Comparison of ENCODE assay signal across 12 cellular contexts in the genomic region with DNA sequence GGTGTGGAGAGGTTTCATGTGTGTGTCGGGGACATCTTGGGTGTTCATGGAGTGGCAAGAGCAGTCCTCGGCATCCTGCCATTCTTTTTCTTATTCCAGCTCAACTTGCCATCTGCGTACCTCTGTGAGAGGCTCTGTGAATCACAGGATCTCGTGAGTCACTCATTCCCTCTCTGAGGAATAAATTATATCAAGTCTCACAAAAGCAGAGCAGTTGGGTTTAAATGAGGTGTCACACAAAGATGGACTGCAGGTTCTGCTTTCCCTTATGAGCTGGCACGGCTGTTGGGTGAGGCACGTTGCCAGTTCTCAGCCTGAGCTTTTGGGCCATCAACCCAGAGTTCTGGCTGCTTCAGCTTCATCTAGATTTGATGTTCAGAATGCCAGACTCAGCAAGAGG. TPM values are rescaled to one million over a fixed set of nuclear protein-coding genes. Genes with fewer than 3 reads are reported as not detected.
DNase-seq lines count a peak whose midpoint lies in the region; ATAC-seq, FAIRE-seq and TF ChIP-seq lines count a peak whose summit lies in the region.
"Had no signal": no experiment of that assay in that cellular context is flagged by ENCODE, and none has a peak within 500 bp of the region (broad histone marks: within the 10 kb centered on the region; RNA-seq: fewer than 3 reads in every experiment).

No MANE protein-coding gene starts in this region.

- FAIRE-seq in endothelial cell of umbilical vein (lab: Jason Lieb, UNC), result peak; percentile 96

- H3K27me3 ChIP-seq in PC-3 (ENCODE audit: low read length) (no peaks in the 10 kb centered on the region), endothelial cell of umbilical vein (ENCODE audit: control insufficient read depth in 2 of 2, insufficient read depth in 2 of 2, low read length in 2 of 2) (no peaks in the 10 kb centered on the region)
- H3K27me3 ChIP-seq: heart left ventricle had no signal

- no peaks in the 10 kb centered on the region for H3K9me2 ChIP-seq in PC-3 (replicated peaks; ENCODE audit: low read length)

- no peaks in the 10 kb centered on the region for H3K9me3 ChIP-seq in PC-3 (ENCODE audit: low read length)
- no peaks in the 10 kb centered on the region for H3K9me3 ChIP-seq in endothelial cell of umbilical vein (replicated peaks; ENCODE audit: control insufficient read depth, insufficient read depth, low read length)
- H3K9me3 ChIP-seq: heart left ventricle had no signal

- DNase-seq in EL (peak; percentile 85), PC-3 (peak; percentile 84), endothelial cell of umbilical vein (ENCODE audit: low read depth, low spot score) (peak; percentile 92), posterior cingulate gyrus (peak in 8 of 10 donors; percentile 40 to 95 (median 80)), coronary artery (ENCODE audit: low spot score) (no peak), foreskin melanocyte (no peak), NCI-H1105 (lab: John Stamatoyannopoulos, UW) (no peak), SHP77 (lab: John Stamatoyannopoulos, UW) (no peak)
- DNase-seq: activated CD4-positive, alpha-beta memory T cell treated with anti-CD3 and anti-CD28 coated beads for 36 hours; heart left ventricle; NCI-H1417 treated with DMSO at 0.1 percent for 48 hours had no signal

- intact Hi-C loops in PC-3 (cut with micrococcal nuclease), result no loop called here
- intact Hi-C loops in endothelial cell of umbilical vein (cut with micrococcal nuclease), result no loop called here
- intact Hi-C loops in posterior cingulate gyrus (cut with DNase I), result no loop called here

- H3K36me3 ChIP-seq in PC-3 (ENCODE audit: low read depth, low read length), result no peaks in the 10 kb centered on the region
- no peaks in the 10 kb centered on the region for H3K36me3 ChIP-seq in endothelial cell of umbilical vein (ENCODE audit: control insufficient read depth in 2 of 2, extremely low read depth in 1 of 2, insufficient read depth in 2 of 2, low read length in 2 of 2)
- H3K36me3 ChIP-seq: heart left ventricle had no signal

- CTCF ChIA-PET in PC-3 (lab: Charles Lee), result no interaction called here
- CTCF ChIA-PET in endothelial cell of umbilical vein (lab: Charles Lee), result interaction anchor here (0.6 to 2.6 kb wide), 10 partner anchors 11 to 335 kb away, joined by 3 to 8 read pairs (median 4); a partner anchor contains a TSS

- H3K9me1 ChIP-seq in endothelial cell of umbilical vein (replicated peaks; ENCODE audit: control insufficient read depth, extremely low read depth, insufficient read depth, low read length), result no peaks in the 10 kb centered on the region

- H4K20me1 ChIP-seq in PC-3 (ENCODE audit: low read length) (no peaks in the 10 kb centered on the region), endothelial cell of umbilical vein (replicated peaks; ENCODE audit: control insufficient read depth, extremely low read depth, insufficient read depth, low read length) (no peaks in the 10 kb centered on the region)

- H3K4me2 ChIP-seq in PC-3 (ENCODE audit: low read length) (peak overlapping the region; percentile 64), endothelial cell of umbilical vein (ENCODE audit: insufficient read depth, low read length) (no peak overlapping the region)

- H3K9ac ChIP-seq in PC-3 (ENCODE audit: low read length), result peak overlapping the region; percentile 35; the same call in 1 of the 2 replicates
- no peak overlapping the region for H3K9ac ChIP-seq in endothelial cell of umbilical vein (replicated peaks; ENCODE audit: extremely low read depth, insufficient read depth, low read length)

- peak overlapping the region; percentile 82 for H3K27ac ChIP-seq in PC-3 (ENCODE audit: low read length)
- peak overlapping the region; percentile 52 for H3K27ac ChIP-seq in endothelial cell of umbilical vein (ENCODE audit: insufficient read depth, low read depth, low read length)
- H3K27ac ChIP-seq in coronary artery, result no peak overlapping the region
- H3K27ac ChIP-seq: heart left ventricle had no signal

- H2AFZ ChIP-seq in PC-3 (ENCODE audit: low read length) (peak overlapping the region; percentile 55; the same call in 1 of the 2 replicates), endothelial cell of umbilical vein (ENCODE audit: low read depth, low read length) (peak overlapping the region; percentile 65)

- POLR2A ChIA-PET in PC-3 (lab: Charles Lee; ENCODE audit: unreplicated experiment), result interaction anchor here (0.5 kb wide), 1 partner anchor 14 kb away, joined by 4 read pairs; no protein-coding TSS in a partner anchor
- POLR2A ChIA-PET in endothelial cell of umbilical vein (lab: Charles Lee), result no interaction called here

- H3K4me3 ChIP-seq in PC-3 (ENCODE audit: low read length), result no peak overlapping the region
- H3K4me3 ChIP-seq in endothelial cell of umbilical vein (replicated peaks in 1 of 3; ENCODE audit: insufficient read depth in 1 of 3, low read depth in 1 of 3, low read length in 3 of 3), result no peak overlapping the region
- no peak overlapping the region for H3K4me3 ChIP-seq in coronary artery
- H3K4me3 ChIP-seq: heart left ventricle had no signal

- TF ChIP-seq POLR2A in endothelial cell of umbilical vein (IDR thresholded peaks at IDR 0.05; ENCODE audit: low read depth, low read length), result no peak

- TF ChIP-seq CTCF in PC-3 (conservative IDR thresholded peaks at IDR 0.05; ENCODE audit: low read depth, low read length) (no peak), endothelial cell of umbilical vein (IDR thresholded peaks at IDR 0.05; ENCODE audit: extremely low read depth in 1 of 2, insufficient read depth in 1 of 2, low read depth in 1 of 2, low read length in 2 of 2) (no peak), coronary artery (IDR thresholded peaks at IDR 0.05) (no peak)

- no peaks in the 10 kb centered on the region for H3F3A ChIP-seq in PC-3 (ENCODE audit: low read length, unreplicated experiment)

- H3K4me1 ChIP-seq in PC-3 (ENCODE audit: insufficient read depth, low read length), result peaks cover 26% of the 10 kb centered on the region
- H3K4me1 ChIP-seq in endothelial cell of umbilical vein (ENCODE audit: control insufficient read depth, extremely low read depth, insufficient read depth, low read length), result peaks cover 21% of the 10 kb centered on the region
- H3K4me1 ChIP-seq: heart left ventricle had no signal

- no peaks in the 10 kb centered on the region for H3K79me2 ChIP-seq in PC-3 (ENCODE audit: low read length)
- H3K79me2 ChIP-seq in endothelial cell of umbilical vein (ENCODE audit: control insufficient read depth, insufficient read depth, low read length), result no peaks in the 10 kb centered on the region

- peak; percentile 40 for ATAC-seq in PC-3
- ATAC-seq: heart left ventricle, Right ventricle myocardium inferior had no signal

- BruUV-seq in PC-3 (replicated peaks; lab: Mats Ljungman, UMichigan) (no TSS peak), endothelial cell of umbilical vein (replicated peaks; lab: Mats Ljungman, UMichigan) (no TSS peak)

- dilution Hi-C loops in endothelial cell of umbilical vein (cut with MboI; ENCODE audit: extremely low pct_ligation_motif_present, low sequenced_read_pairs), result no loop called here

TF ChIP-seq in endothelial cell of umbilical vein, 7 proteins besides CTCF, POLR2A, EP300 and RAD21:
- peak; percentile 95 for TF ChIP-seq FOS (IDR thresholded peaks at IDR 0.05; ENCODE audit: borderline replicate concordance, insufficient read depth, low read length)
- peak; percentile 90 for TF ChIP-seq JUN (IDR thresholded peaks at IDR 0.05; ENCODE audit: borderline replicate concordance, insufficient read depth, insufficient read length, low read depth)
- no peak for TF ChIP-seq MYC (IDR thresholded peaks at IDR 0.05; ENCODE audit: low read depth, low read length)
- peak; percentile 18 for TF ChIP-seq POLR2AphosphoS5 (IDR thresholded peaks at IDR 0.05; ENCODE audit: insufficient read depth, low read depth, low read length)
- TF ChIP-seq EZH2 (IDR thresholded peaks at IDR 0.05; ENCODE audit: borderline replicate concordance, low read depth, low read length, severe bottlenecking), result no peak
- no peak for TF ChIP-seq GATA2 (IDR thresholded peaks at IDR 0.05; ENCODE audit: insufficient read depth, insufficient read length, low read depth, low read length)
- TF ChIP-seq, protein P1, sequence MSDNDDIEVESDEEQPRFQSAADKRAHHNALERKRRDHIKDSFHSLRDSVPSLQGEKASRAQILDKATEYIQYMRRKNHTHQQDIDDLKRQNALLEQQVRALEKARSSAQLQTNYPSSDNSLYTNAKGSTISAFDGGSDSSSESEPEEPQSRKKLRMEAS (IDR thresholded peaks at IDR 0.05; ENCODE audit: insufficient read depth, insufficient read length), result no peak

RNA-seq across cellular contexts. Expression of a gene that starts 6.8 kb away (rescaled TPM):
- total RNA-seq in PC-3 (2014; rRNA removed) (169 and 255 TPM in 2 replicates), endothelial cell of umbilical vein (99.0 and 123 TPM in 2 replicates)
- polyA plus RNA-seq in endothelial cell of umbilical vein, result 119 and 136 TPM in 2 replicates
- 181 and 189 TPM in 2 replicates for polyA plus RNA-seq in endothelial cell of umbilical vein (2011; cell fraction: cytosol; rRNA removed)
- 56.0 and 76.0 TPM in 2 replicates for polyA plus RNA-seq in endothelial cell of umbilical vein (2011; cell fraction: nucleus; rRNA removed)
- 118 and 161 TPM in 2 replicates for polyA plus RNA-seq in endothelial cell of umbilical vein (2012)
- 97.1 and 100 TPM in 2 replicates for polyA minus RNA-seq in endothelial cell of umbilical vein
- 8.6 TPM for polyA minus RNA-seq in endothelial cell of umbilical vein (2011; cell fraction: cytosol; rRNA and poly(A)+ RNA removed)
- 12.2 and 36.5 TPM in 2 replicates for polyA minus RNA-seq in endothelial cell of umbilical vein (2011; cell fraction: nucleus; rRNA and poly(A)+ RNA removed)

Comparison
In these comparisons a context has a peak if more than half of its experiments do, and no peak if none do; other contexts are left out.
1. DNase-seq: peak in EL (single experiment), PC-3 (single experiment), endothelial cell of umbilical vein (single experiment) and posterior cingulate gyrus (8 of 10); none in coronary artery (single experiment), foreskin melanocyte (single experiment), NCI-H1105 (single experiment) and SHP77 (0 of 2).
2. H3K27ac ChIP-seq: peak in PC-3 (single experiment) and endothelial cell of umbilical vein (single experiment); none in coronary artery (0 of 2).